In the genomic region with DNA sequence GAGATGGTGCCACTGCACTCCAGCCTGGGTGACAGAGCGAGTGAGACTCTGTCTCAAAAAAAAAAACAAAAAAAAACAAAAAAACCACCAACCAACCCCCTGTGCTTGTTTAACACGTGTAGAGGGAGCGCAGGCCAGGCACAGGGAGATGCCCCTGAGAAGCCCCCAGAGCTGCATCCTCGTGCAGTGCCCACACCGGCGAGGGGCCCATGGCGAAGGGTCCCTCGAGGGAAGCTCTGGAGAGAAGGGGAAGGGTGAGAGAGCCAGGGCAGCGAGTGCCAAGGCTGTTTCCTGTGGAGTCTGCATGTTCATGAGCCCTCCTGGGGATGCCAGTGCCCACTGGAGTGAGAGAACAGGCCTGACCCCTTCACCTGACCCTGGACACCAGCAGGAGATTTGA, we compare ENCODE assay signal across 1 cellular context.
TF ChIP-seq lines count a peak whose summit lies in the region.

No MANE protein-coding gene starts in this region.

TF ChIP-seq in K562, 482 proteins besides CTCF, POLR2A, EP300 and RAD21:
- 0 out of 2 replicates have a peak, but pooled peaks have one; percentile 13 for TF ChIP-seq SUPT5H (IDR thresholded peaks at IDR 0.05)
- TF ChIP-seq POLR2G (IDR thresholded peaks at IDR 0.05; ENCODE audit: low read depth, low read length), result peak; percentile 52; the same call in 1 of the 2 replicates
- TF ChIP-seq, protein P1, sequence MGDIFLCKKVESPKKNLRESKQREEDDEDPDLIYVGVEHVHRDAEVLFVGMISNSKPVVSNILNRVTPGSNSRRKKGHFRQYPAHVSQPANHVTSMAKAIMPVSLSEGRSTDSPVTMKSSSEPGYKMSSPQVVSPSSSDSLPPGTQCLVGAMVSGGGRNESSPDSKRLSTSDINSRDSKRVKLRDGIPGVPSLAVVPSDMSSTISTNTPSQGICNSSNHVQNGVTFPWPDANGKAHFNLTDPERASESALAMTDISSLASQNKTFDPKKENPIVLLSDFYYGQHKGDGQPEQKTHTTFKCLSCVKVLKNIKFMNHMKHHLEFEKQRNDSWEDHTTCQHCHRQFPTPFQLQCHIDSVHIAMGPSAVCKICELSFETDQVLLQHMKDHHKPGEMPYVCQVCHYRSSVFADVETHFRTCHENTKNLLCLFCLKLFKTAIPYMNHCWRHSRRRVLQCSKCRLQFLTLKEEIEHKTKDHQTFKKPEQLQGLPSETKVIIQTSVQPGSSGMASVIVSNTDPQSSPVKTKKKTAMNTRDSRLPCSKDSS (IDR thresholded peaks at IDR 0.05; ENCODE audit: low read depth, partially characterized antibody), result no peak
- TF ChIP-seq RBM39 (optimal IDR thresholded peaks at IDR 0.05; ENCODE audit: low read depth, low read length), result peak; percentile 7
- no peak for TF ChIP-seq TCF3 (CRISPR knock-in tag; IDR thresholded peaks at IDR 0.05)
- peak; percentile 56; the same call in 1 of the 2 replicates for TF ChIP-seq RBFOX2 (IDR thresholded peaks at IDR 0.05; ENCODE audit: low read depth, low read length)
TF ChIP-seq in K562: peak in this region for 4.
